In the genomic region with DNA sequence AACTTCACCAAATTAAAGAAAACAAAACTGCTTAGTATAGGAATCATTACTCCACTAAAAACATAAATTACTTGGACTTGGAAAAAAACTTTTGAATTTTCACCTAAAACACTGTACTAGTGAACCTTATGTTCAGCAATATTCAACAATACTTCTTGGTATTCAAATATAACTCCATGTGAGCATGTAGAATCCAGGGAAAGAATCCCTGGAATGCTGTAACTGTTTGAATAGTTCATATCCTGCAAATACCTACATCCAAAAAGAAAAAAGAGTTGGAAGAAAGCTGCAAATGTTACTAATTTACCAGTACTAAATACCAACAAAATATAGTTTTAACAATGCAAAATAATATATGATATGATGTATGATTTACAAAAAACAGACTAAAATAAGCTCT, we compare ENCODE assay signal across 21 cellular contexts.
DNase-seq lines count a peak whose midpoint lies in the region; ATAC-seq and TF ChIP-seq lines count a peak whose summit lies in the region.
"Had no signal": no experiment of that assay in that cellular context is flagged by ENCODE, and none has a peak within 500 bp of the region (broad histone marks: within the 10 kb centered on the region; RNA-seq: fewer than 3 reads in every experiment).

No MANE protein-coding gene starts in this region.

- intact Hi-C loops in IMR-90 (cut with micrococcal nuclease): no loop called here

- H3K9ac ChIP-seq in IMR-90 (ENCODE audit: low read depth, low read length) (no peak overlapping the region), neural progenitor cell (no peak overlapping the region)

- H2AK9ac ChIP-seq in IMR-90 (replicated peaks; ENCODE audit: low read depth, low read length, poor library complexity): no peak overlapping the region

- no peak overlapping the region for H3K56ac ChIP-seq in IMR-90 (ENCODE audit: extremely low read depth, insufficient read depth, low read length)

- H3K18ac ChIP-seq in IMR-90 (ENCODE audit: low read depth, low read length): no peak overlapping the region

- H3K27ac Mint-ChIP-seq in activated T-cell treated with anti-CD3 and anti-CD28 coated beads, Interleukin-2, amount 50 U/mL, for 24 hours: peak overlapping the region; percentile 36
- no peak overlapping the region for H3K27ac Mint-ChIP-seq in neural progenitor cell
- H3K27ac Mint-ChIP-seq: activated naive CD8-positive, alpha-beta T cell treated with anti-CD3 and anti-CD28 coated beads, Interleukin-2, amount 10 ng/mL, durations not matched to agents 7 days and 5 days had no signal

- DNase-seq in activated T-cell treated with anti-CD3 and anti-CD28 coated beads, Interleukin-2, amount 50 U/mL, for 24 hours: no peak
- no peak for DNase-seq in activated T-cell treated with anti-CD3 and anti-CD28 coated beads, Interleukin-2, amount 50 U/mL, for 1 hour
- DNase-seq in IMR-90 (peak; percentile 10), fibroblast of pulmonary artery (ENCODE audit: low read depth) (peak; percentile 13), neural progenitor cell (ENCODE audit: low spot score) (no peak), NCI-H446 treated with DMSO at 0.1 percent for 48 hours (lab: John Stamatoyannopoulos, UW) (no peak), NAMALWA (ENCODE audit: low spot score) (no peak), NCI-H748 treated with DMSO at 0.1 percent for 48 hours (lab: John Stamatoyannopoulos, UW) (no peak)
- DNase-seq: 8988T; activated naive CD8-positive, alpha-beta T cell treated with anti-CD3 and anti-CD28 coated beads, Interleukin-2, amount 10 ng/mL, durations not matched to agents 7 days and 5 days; activated T-cell treated with anti-CD3 and anti-CD28 coated beads, Interleukin-2, amount 50 U/mL, for 4 hours; C1 segment of cervical spinal cord; DMS79; KBM-7; MV-4-11; NCI-H1930; RPMI8226; stimulated activated CD4-positive, alpha-beta T cell treated with anti-CD3 and anti-CD28 coated beads, Interleukin-12 subunit alpha, Interleukin-12 subunit beta, amount 100 ng/mL, for 4 hours; T-cell had no signal

- H3K4me2 ChIP-seq in IMR-90 (ENCODE audit: low read depth, low read length): no peak overlapping the region
- H3K4me2 ChIP-seq in neural progenitor cell: no peak overlapping the region

- TF ChIP-seq CTCF in IMR-90 (conservative IDR thresholded peaks at IDR 0.05; ENCODE audit: low read depth, low read length): no peak
- no peak for TF ChIP-seq CTCF in fibroblast of pulmonary artery (IDR thresholded peaks at IDR 0.05; ENCODE audit: low read length, missing control alignments)
- TF ChIP-seq CTCF in neural progenitor cell (IDR thresholded peaks at IDR 0.05): no peak

- no peaks in the 10 kb centered on the region for H3F3A ChIP-seq in neural progenitor cell (ENCODE audit: low read depth)

- no peaks in the 10 kb centered on the region for H3K36me3 Mint-ChIP-seq in activated T-cell treated with anti-CD3 and anti-CD28 coated beads, Interleukin-2, amount 50 U/mL, for 24 hours (ENCODE audit: low read depth)
- H3K36me3 Mint-ChIP-seq in neural progenitor cell: peaks cover 10% of the 10 kb centered on the region
- H3K36me3 Mint-ChIP-seq: T-cell had no signal

- H3K4me1 Mint-ChIP-seq in activated T-cell treated with anti-CD3 and anti-CD28 coated beads, Interleukin-2, amount 50 U/mL, for 24 hours (ENCODE audit: low read depth): peaks cover 29% of the 10 kb centered on the region
- peaks cover 11% of the 10 kb centered on the region for H3K4me1 Mint-ChIP-seq in neural progenitor cell

- H3K9me3 ChIP-seq in IMR-90 (ENCODE audit: control insufficient read depth, insufficient read depth, low read length) (no peaks in the 10 kb centered on the region), neural progenitor cell (ENCODE audit: low read depth) (no peaks in the 10 kb centered on the region)
- H3K9me3 ChIP-seq: thoracic aorta had no signal

- H3K4me1 ChIP-seq in IMR-90 (ENCODE audit: control insufficient read depth, insufficient read depth, low read length): peaks cover 9% of the 10 kb centered on the region
- peaks cover 17% of the 10 kb centered on the region for H3K4me1 ChIP-seq in neural progenitor cell

- H3K14ac ChIP-seq in IMR-90 (replicated peaks; ENCODE audit: low read depth, low read length): no peak overlapping the region

- peak; percentile 52 for ATAC-seq in IMR-90 (ENCODE audit: low read depth)
- ATAC-seq: activated T-cell treated with anti-CD3 and anti-CD28 coated beads, Interleukin-2, amount 50 U/mL, for 4 hours; esophagus mucosa; T-cell had no signal

- no peak overlapping the region for H2BK5ac ChIP-seq in IMR-90 (ENCODE audit: low read depth, low read length, poor library complexity, severe bottlenecking)

- H4K5ac ChIP-seq in IMR-90 (ENCODE audit: low read depth, low read length): no peak overlapping the region

- H2BK120ac ChIP-seq in IMR-90 (ENCODE audit: low read depth, low read length): no peak overlapping the region

- no peak overlapping the region for H2BK20ac ChIP-seq in IMR-90 (ENCODE audit: low read depth, low read length)

- H3K9me1 ChIP-seq in IMR-90 (ENCODE audit: insufficient read depth, low read length): peaks cover 3% of the 10 kb centered on the region; the same call in 1 of the 2 replicates

- H3K27me3 Mint-ChIP-seq in activated T-cell treated with anti-CD3 and anti-CD28 coated beads, Interleukin-2, amount 50 U/mL, for 24 hours: no peaks in the 10 kb centered on the region
- no peaks in the 10 kb centered on the region for H3K27me3 Mint-ChIP-seq in neural progenitor cell (ENCODE audit: insufficient read depth, low read depth)
- H3K27me3 Mint-ChIP-seq: T-cell had no signal

- CTCF ChIA-PET in IMR-90 (lab: Yijun Ruan, JAX): no interaction called here

- TF ChIP-seq RAD21 in IMR-90 (IDR thresholded peaks at IDR 0.05; ENCODE audit: low read length): no peak

- TF ChIP-seq POLR2A in IMR-90 (IDR thresholded peaks at IDR 0.05; ENCODE audit: low read depth, low read length): no peak

- no peaks in the 10 kb centered on the region for H3K79me2 ChIP-seq in neural progenitor cell (ENCODE audit: low read depth)

- no TSS peak for BruUV-seq in IMR-90 (replicated peaks; lab: Mats Ljungman, UMichigan)

- no peak overlapping the region for H3K4me3 Mint-ChIP-seq in activated T-cell treated with anti-CD3 and anti-CD28 coated beads, Interleukin-2, amount 50 U/mL, for 24 hours
- no peak overlapping the region for H3K4me3 Mint-ChIP-seq in neural progenitor cell
- H3K4me3 Mint-ChIP-seq: activated naive CD8-positive, alpha-beta T cell treated with anti-CD3 and anti-CD28 coated beads, Interleukin-2, amount 10 ng/mL, durations not matched to agents 7 days and 5 days; activated T-cell treated with anti-CD3 and anti-CD28 coated beads, Interleukin-2, amount 50 U/mL, for 4 hours; T-cell had no signal

- no peak overlapping the region for H2BK15ac ChIP-seq in IMR-90 (ENCODE audit: low read depth, low read length)

- H3K9me3 Mint-ChIP-seq in activated T-cell treated with anti-CD3 and anti-CD28 coated beads, Interleukin-2, amount 50 U/mL, for 24 hours: no peaks in the 10 kb centered on the region
- H3K9me3 Mint-ChIP-seq in neural progenitor cell: no peaks in the 10 kb centered on the region
- H3K9me3 Mint-ChIP-seq: activated naive CD8-positive, alpha-beta T cell treated with anti-CD3 and anti-CD28 coated beads, Interleukin-2, amount 10 ng/mL, durations not matched to agents 7 days and 5 days; activated T-cell treated with anti-CD3 and anti-CD28 coated beads, Interleukin-2, amount 50 U/mL, for 4 hours; T-cell had no signal

- dilution Hi-C loops in IMR-90 (cut with HindIII; ENCODE audit: low sequenced_read_pairs, unreplicated experiment): no loop called here

- no peak overlapping the region for H3K4ac ChIP-seq in IMR-90 (ENCODE audit: low read depth, low read length)

- H2AK5ac ChIP-seq in IMR-90 (ENCODE audit: low read depth, low read length): no peak overlapping the region

- H3K36me3 ChIP-seq in IMR-90 (ENCODE audit: control insufficient read depth, insufficient read depth, low read length) (no peaks in the 10 kb centered on the region), neural progenitor cell (no peaks in the 10 kb centered on the region)
- H3K36me3 ChIP-seq: thoracic aorta had no signal

- H3K4me3 ChIP-seq in IMR-90 (ENCODE audit: insufficient read depth, low read depth, low read length) (no peak overlapping the region), fibroblast of pulmonary artery (replicated peaks; ENCODE audit: low read depth, low read length) (no peak overlapping the region), neural progenitor cell (no peak overlapping the region)
- H3K4me3 ChIP-seq: thoracic aorta had no signal

- no peak overlapping the region for H4K91ac ChIP-seq in IMR-90 (ENCODE audit: insufficient read depth, low read depth, low read length)

- POLR2A ChIA-PET in IMR-90 (lab: Charles Lee; ENCODE audit: unreplicated experiment): no interaction called here

- H4K20me1 ChIP-seq in IMR-90 (ENCODE audit: insufficient read depth, low read length): no peaks in the 10 kb centered on the region
- H4K20me1 ChIP-seq in neural progenitor cell (ENCODE audit: low read depth): peaks cover 6% of the 10 kb centered on the region

- in situ Hi-C loops in IMR-90 (cut with MboI; ENCODE audit: low sequenced_read_pairs): no loop called here

- H3K27ac ChIP-seq in IMR-90 (ENCODE audit: insufficient read depth, low read length): no peak overlapping the region
- peak overlapping the region; percentile 25 for H3K27ac ChIP-seq in neural progenitor cell

- no peaks in the 10 kb centered on the region for H3K27me3 ChIP-seq in IMR-90 (ENCODE audit: control insufficient read depth, insufficient read depth, low read length)
- no peaks in the 10 kb centered on the region for H3K27me3 ChIP-seq in neural progenitor cell

- H3K23ac ChIP-seq in IMR-90 (ENCODE audit: low read depth, low read length): no peak overlapping the region

- H2AFZ ChIP-seq in IMR-90 (replicated peaks; ENCODE audit: low read length, poor library complexity) (no peak overlapping the region), neural progenitor cell (replicated peaks) (no peak overlapping the region)

- no peak overlapping the region for H4K8ac ChIP-seq in IMR-90 (ENCODE audit: low read depth in 2 of 2, low read length in 2 of 2)

- peaks cover 3 to 6% of the 10 kb centered on the region in 2 experiments; a peak in 3 of 4 replicates for H3K79me1 ChIP-seq in IMR-90 (ENCODE audit: low read depth in 1 of 2, low read length in 2 of 2)

TF ChIP-seq in IMR-90, 13 proteins besides CTCF, POLR2A, EP300 and RAD21:
- TF ChIP-seq FOS (IDR thresholded peaks at IDR 0.05; ENCODE audit: low read depth, low read length): no peak
- TF ChIP-seq BHLHE40 (IDR thresholded peaks at IDR 0.05; ENCODE audit: low read depth, low read length): no peak
- no peak for TF ChIP-seq CEBPB (IDR thresholded peaks at IDR 0.05; ENCODE audit: low read depth, low read length)
TF ChIP-seq in IMR-90: peak in this region for 0.

Comparison
In these comparisons a context has a peak if more than half of its experiments do, and no peak if none do; other contexts are left out.
1. DNase-seq: peak in IMR-90 (single experiment) and fibroblast of pulmonary artery (single experiment); none in activated T-cell treated with anti-CD3 and anti-CD28 coated beads, Interleukin-2, amount 50 U/mL, for 24 hours (single experiment), activated T-cell treated with anti-CD3 and anti-CD28 coated beads, Interleukin-2, amount 50 U/mL, for 1 hour (single experiment), neural progenitor cell (single experiment), NCI-H446 treated with DMSO at 0.1 percent for 48 hours (single experiment), NAMALWA (single experiment) and NCI-H748 treated with DMSO at 0.1 percent for 48 hours (single experiment).